Comparison of ENCODE assay signal across 14 cellular contexts in the genomic region with DNA sequence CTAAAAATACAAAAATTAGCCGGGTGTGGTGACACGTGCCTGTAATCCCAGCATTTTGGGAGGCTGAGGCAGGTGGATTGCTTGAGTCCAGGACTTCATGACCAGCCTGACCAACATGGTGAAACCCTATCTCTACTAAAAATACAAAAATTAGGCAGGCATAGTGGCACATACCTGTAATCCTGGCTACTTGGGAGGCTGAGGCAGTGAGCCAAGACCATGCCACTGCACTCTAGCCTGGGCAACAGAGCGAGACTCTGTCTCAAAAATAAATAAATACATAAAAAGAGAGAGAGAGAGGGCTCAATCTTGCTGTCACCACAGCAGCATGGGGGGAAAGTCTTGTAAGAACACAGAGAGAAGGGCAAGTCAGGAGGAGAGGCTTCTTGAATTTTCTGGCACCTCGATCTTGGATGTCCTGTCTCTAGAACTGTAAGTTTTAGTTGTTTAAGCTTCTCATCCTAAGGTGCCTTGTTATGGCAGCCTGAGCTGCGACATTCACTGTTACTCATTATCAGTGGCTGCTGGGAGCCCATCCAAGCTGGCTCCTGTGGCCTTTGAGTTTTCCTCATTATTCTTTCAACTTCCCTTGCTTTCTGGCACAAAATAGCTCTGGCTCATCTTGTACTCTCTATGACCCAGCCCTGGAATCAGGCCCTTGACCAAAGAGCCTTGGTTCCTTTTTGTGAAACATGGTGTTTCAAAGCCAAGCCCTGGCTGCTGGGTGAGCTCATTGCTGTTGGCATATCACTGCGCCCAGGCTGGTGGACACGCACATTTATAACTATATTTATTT. TPM values are rescaled to one million over a fixed set of nuclear protein-coding genes. Genes with fewer than 3 reads are reported as not detected.
DNase-seq lines count a peak whose midpoint lies in the region; ATAC-seq and TF ChIP-seq lines count a peak whose summit lies in the region.
"Had no signal": no experiment of that assay in that cellular context is flagged by ENCODE, and none has a peak within 500 bp of the region (broad histone marks: within the 10 kb centered on the region; RNA-seq: fewer than 3 reads in every experiment).

No MANE protein-coding gene starts in this region.

- CTCF ChIA-PET in BJ (lab: Yijun Ruan, JAX) = interaction anchor here (0.8 to 1.5 kb wide), 2 partner anchors 25 to 60 kb away, joined by 3 read pairs; partner anchors contain the start of gene SLC39A13
- CTCF ChIA-PET in Panc1 (lab: Charles Lee) = no interaction called here

- peak overlapping the region; percentile 59 for H3K4me2 ChIP-seq in fibroblast of lung (ENCODE audit: extremely low read depth, insufficient read depth, low read length)

- POLR2A ChIA-PET in BJ (lab: Charles Lee) (interaction anchor here (0.9 kb wide), 1 partner anchor 11 kb away, joined by 6 read pairs; no protein-coding TSS in a partner anchor), Panc1 (lab: Charles Lee) (no interaction called here)

- in situ Hi-C loops in Panc1 (cut with HindIII; ENCODE audit: low pct_unique_long_range_greater_than_20kb, low sequenced_read_pairs) (no loop called here), transverse colon (cut with MboI; ENCODE audit: low pct_ligation_motif_present in 1 of 4, low pct_unique_long_range_greater_than_20kb in 1 of 4, low sequenced_read_pairs in 3 of 4) (no loop called here)

- 74 to 76% methylated on average over 4 to 7 of the region's 7 CpGs for WGBS in transverse colon (ENCODE audit: low coverage in 1 of 2), 2 donors

- TF ChIP-seq POLR2A in transverse colon (IDR thresholded peaks at IDR 0.05) = no peak

- no peak overlapping the region for H2AFZ ChIP-seq in fibroblast of lung (ENCODE audit: low read length)

- H3K9ac ChIP-seq in fibroblast of lung (ENCODE audit: insufficient read depth, low read length) = no peak overlapping the region

- peak; percentile 24; the same call in 1 of the 2 replicates for ATAC-seq in Panc1
- ATAC-seq in GM21515 (IDR thresholded peaks at IDR 0.05; ENCODE audit: unreplicated experiment) = no peak
- ATAC-seq in HG03097 (IDR thresholded peaks at IDR 0.05; ENCODE audit: low FRiP score, unreplicated experiment) = no peak

- DNase-seq in BJ (ENCODE audit: low read depth) (peak; percentile 54), Panc1 (ENCODE audit: low read depth, low spot score) (no peak), fibroblast of lung (ENCODE audit: low read depth in 2 of 2) (peak; percentile 54 to 88), pons (ENCODE audit: low spot score) (peak; percentile 44), cerebellum (ENCODE audit: low spot score) (no peak), transverse colon (no peak)
- DNase-seq: activated T-cell treated with anti-CD3 and anti-CD28 coated beads, Interleukin-2, amount 50 U/mL, for 48 hours; Calu3; islet precursor cell; NCI-H1105 treated with DMSO at 0.1 percent for 48 hours had no signal

- H3K9me3 ChIP-seq in Panc1 (ENCODE audit: control insufficient read depth, insufficient read depth, low read depth, low read length) = no peaks in the 10 kb centered on the region
- H3K9me3 ChIP-seq in fibroblast of lung (ENCODE audit: control insufficient read depth, insufficient read depth, low read depth, low read length) = no peaks in the 10 kb centered on the region
- no peaks in the 10 kb centered on the region for H3K9me3 ChIP-seq in transverse colon

- no TSS peak for BruUV-seq in Panc1 (replicated peaks; lab: Mats Ljungman, UMichigan)

- no peaks in the 10 kb centered on the region for H3K79me2 ChIP-seq in fibroblast of lung (ENCODE audit: control insufficient read depth, insufficient read depth, low read length)

- H4K20me1 ChIP-seq in fibroblast of lung (ENCODE audit: control insufficient read depth, extremely low read depth, insufficient read depth, low read length) = no peaks in the 10 kb centered on the region

- TF ChIP-seq CTCF in BJ (IDR thresholded peaks at IDR 0.05; ENCODE audit: insufficient read depth, low read depth, low read length) (no peak), Panc1 (IDR thresholded peaks at IDR 0.05) (no peak), fibroblast of lung (conservative IDR thresholded peaks at IDR 0.05 in 1 of 2, IDR thresholded peaks at IDR 0.05 in 1 of 2; ENCODE audit: low read depth in 1 of 2, low read length in 2 of 2) (no peak), transverse colon (IDR thresholded peaks at IDR 0.05) (no peak)

- intact Hi-C loops in Panc1 (cut with micrococcal nuclease; ENCODE audit: unreplicated experiment) (no loop called here), transverse colon (cut with DNase I; ENCODE audit: low total_unique reads) (no loop called here)

- H3K27ac ChIP-seq in Panc1 (ENCODE audit: low read length) (no peak overlapping the region), fibroblast of lung (ENCODE audit: insufficient read depth, low read length) (no peak overlapping the region), transverse colon (no peak overlapping the region)
- H3K27ac ChIP-seq: epithelial cell of prostate had no signal

- no peaks in the 10 kb centered on the region for H3K36me3 ChIP-seq in BJ (ENCODE audit: control insufficient read depth, insufficient read depth, low read length)
- H3K36me3 ChIP-seq in Panc1 (ENCODE audit: control insufficient read depth, insufficient read depth, low read length) = no peaks in the 10 kb centered on the region
- H3K36me3 ChIP-seq in fibroblast of lung (ENCODE audit: control insufficient read depth, insufficient read depth, low read length) = no peaks in the 10 kb centered on the region
- no peaks in the 10 kb centered on the region for H3K36me3 ChIP-seq in transverse colon

- H3K4me3 ChIP-seq in BJ (ENCODE audit: low read depth, low read length) (no peak overlapping the region), Panc1 (ENCODE audit: low read depth in 2 of 2, low read length in 2 of 2) (no peak overlapping the region), fibroblast of lung (replicated peaks in 1 of 4; ENCODE audit: control extremely low read depth in 1 of 4, insufficient read depth in 1 of 4, low read depth in 3 of 4, low read length in 4 of 4) (no peak overlapping the region), transverse colon (no peak overlapping the region)

- TF ChIP-seq EP300 in transverse colon (IDR thresholded peaks at IDR 0.05; ENCODE audit: low read depth) = no peak

- H3K4me1 ChIP-seq in Panc1 (ENCODE audit: control insufficient read depth, insufficient read depth, low read length) (no peaks in the 10 kb centered on the region), fibroblast of lung (ENCODE audit: control insufficient read depth, extremely low read depth, insufficient read depth, low read length) (no peaks in the 10 kb centered on the region), transverse colon (peaks cover 0 to 9% (median 3%) of the 10 kb centered on the region in 4 donors)

- H3K27me3 ChIP-seq in BJ (ENCODE audit: control insufficient read depth, insufficient read depth, low read length) = no peaks in the 10 kb centered on the region
- no peaks in the 10 kb centered on the region for H3K27me3 ChIP-seq in Panc1 (ENCODE audit: control insufficient read depth, insufficient read depth, low read length)
- H3K27me3 ChIP-seq in fibroblast of lung (ENCODE audit: control insufficient read depth, insufficient read depth, low read length) = no peaks in the 10 kb centered on the region
- no peaks in the 10 kb centered on the region for H3K27me3 ChIP-seq in transverse colon

RNA-seq across cellular contexts. Expression of gene PSMC3, which starts 8.0 kb away (rescaled TPM):
- polyA plus RNA-seq in BJ (2011; rRNA removed) = 187 and 191 TPM in 2 replicates
- 75.7 and 121 TPM in 2 replicates for polyA minus RNA-seq in BJ (2011; rRNA and poly(A)+ RNA removed)
- total RNA-seq in Panc1 (2021; ENCODE audit: unreplicated experiment) = 181 TPM
- polyA plus RNA-seq in Panc1 (2012; ENCODE audit: insufficient read length) = 229 TPM
- total RNA-seq in fibroblast of lung = 107 and 155 TPM in 2 replicates
- 294 and 353 TPM in 2 replicates for polyA plus RNA-seq in fibroblast of lung
- polyA plus RNA-seq in fibroblast of lung (2012) = 291 and 347 TPM in 2 replicates
- polyA minus RNA-seq in fibroblast of lung (ENCODE audit: low replicate concordance) = 87.6 and 137 TPM in 2 replicates
- total RNA-seq in cerebellum = 55.3 TPM
- 100 to 1,000 TPM in 2 of 4 donors, 10 to 100 TPM in 2; 56.5 to 252 (median 91.4) TPM for total RNA-seq in transverse colon

RNA-seq across cellular contexts. Expression of gene RAPSN, which starts 14.7 kb away (rescaled TPM):
- 0.10 and 0.12 TPM in 2 replicates for polyA plus RNA-seq in BJ (2011; rRNA removed)
- 0.90 and 1.2 TPM in 2 replicates for polyA minus RNA-seq in BJ (2011; rRNA and poly(A)+ RNA removed)
- 1.8 TPM for total RNA-seq in Panc1 (2021; ENCODE audit: unreplicated experiment)
- 1.3 TPM for polyA plus RNA-seq in Panc1 (2012; ENCODE audit: insufficient read length)
- under 0.01 and 0.17 TPM in 2 replicates for total RNA-seq in fibroblast of lung
- not detected in 2 replicates for polyA plus RNA-seq in fibroblast of lung
- polyA plus RNA-seq in fibroblast of lung (2012) = 0.07 TPM in 1 of 2 replicates, not detected in the other
- not detected in 2 replicates for polyA minus RNA-seq in fibroblast of lung (ENCODE audit: low replicate concordance)
- not detected for total RNA-seq in cerebellum
- total RNA-seq in transverse colon = not detected

RNA-seq across cellular contexts. Expression of gene SLC39A13, which starts 25.8 kb away (rescaled TPM):
- polyA plus RNA-seq in BJ (2011; rRNA removed) (59.7 and 108 TPM in 2 replicates), fibroblast of lung (52.2 and 88.7 TPM in 2 replicates)
- polyA minus RNA-seq in BJ (2011; rRNA and poly(A)+ RNA removed) = 24.2 and 32.3 TPM in 2 replicates
- total RNA-seq in Panc1 (2021; ENCODE audit: unreplicated experiment) (50.2 TPM), fibroblast of lung (46.0 and 62.9 TPM in 2 replicates), cerebellum (10.7 TPM), transverse colon (10 to 100 TPM; 19.9 to 56.9 (median 43.1) TPM)
- 71.3 TPM for polyA plus RNA-seq in Panc1 (2012; ENCODE audit: insufficient read length)
- polyA plus RNA-seq in fibroblast of lung (2012) = 84.9 and 110 TPM in 2 replicates
- polyA minus RNA-seq in fibroblast of lung (ENCODE audit: low replicate concordance) = 59.6 and 124 TPM in 2 replicates

RNA-seq across cellular contexts. Expression of gene SPI1, which starts 55.8 kb away (rescaled TPM):
- not detected in 2 replicates for polyA plus RNA-seq in BJ (2011; rRNA removed)
- polyA minus RNA-seq in BJ (2011; rRNA and poly(A)+ RNA removed) = not detected in 2 replicates
- total RNA-seq in Panc1 (2021; ENCODE audit: unreplicated experiment) = 0.31 TPM
- not detected for polyA plus RNA-seq in Panc1 (2012; ENCODE audit: insufficient read length)
- not detected in 2 replicates for total RNA-seq in fibroblast of lung
- not detected in 2 replicates for polyA plus RNA-seq in fibroblast of lung
- not detected in 2 replicates for polyA plus RNA-seq in fibroblast of lung (2012)
- polyA minus RNA-seq in fibroblast of lung (ENCODE audit: low replicate concordance) = not detected in 2 replicates
- total RNA-seq in cerebellum = 1.2 TPM
- total RNA-seq in transverse colon = 10 to 100 TPM in 2 of 4 donors, 1 to 10 TPM in 2; 7.1 to 35.5 (median 17.2) TPM
- total RNA-seq: Calu3, neural crest cell had no signal

Comparison
In these comparisons a context has a peak if more than half of its experiments do, and no peak if none do; other contexts are left out.
1. DNase-seq: peak in BJ (single experiment), fibroblast of lung (2 of 2) and pons (single experiment); none in Panc1 (single experiment), cerebellum (single experiment) and transverse colon (single experiment).